In the genomic region with DNA sequence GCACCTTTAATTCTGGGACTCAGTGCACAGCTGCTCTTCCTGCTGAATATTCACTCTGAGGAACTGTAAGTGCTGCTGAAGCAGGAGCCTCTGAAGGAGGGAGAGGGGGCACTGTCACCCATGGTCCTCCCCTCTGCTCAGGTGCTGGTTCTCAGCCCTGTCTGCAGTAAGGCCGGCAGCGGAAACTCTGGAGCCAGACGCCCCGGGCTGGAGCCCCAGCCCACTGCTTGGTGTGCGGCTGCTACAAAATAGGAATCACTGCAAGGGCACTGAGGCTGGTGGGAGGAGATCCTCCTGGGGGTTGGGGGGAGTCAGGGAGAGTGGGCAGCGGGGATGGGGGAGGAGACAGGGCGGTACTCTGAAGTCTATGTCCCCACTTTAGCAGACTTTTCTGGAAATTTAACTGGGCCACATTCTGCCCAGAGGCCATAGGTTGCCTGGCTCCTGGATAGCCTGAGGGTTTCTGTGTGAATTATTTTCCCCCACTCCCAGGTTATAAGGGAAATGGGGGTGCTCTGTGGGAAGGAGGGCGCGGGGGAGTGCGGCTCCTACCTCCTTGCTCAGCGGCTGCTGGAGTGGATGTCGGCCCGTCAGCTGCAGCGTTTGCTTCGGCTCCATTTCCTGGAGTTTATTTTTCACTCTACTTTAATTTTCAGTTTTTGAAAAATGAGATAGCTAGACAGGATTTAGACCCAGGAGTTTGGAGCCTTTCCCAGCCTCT, we compare ENCODE assay signal across 29 cellular contexts.
"Had no signal": no experiment of that assay in that cellular context is flagged by ENCODE, and none has a peak within 500 bp of the region (broad histone marks: within the 10 kb centered on the region; RNA-seq: fewer than 3 reads in every experiment).

No MANE protein-coding gene starts in this region.

- H3K4me1 ChIP-seq: pancreas, prostate gland had no signal

- H3K27ac ChIP-seq: gastrocnemius medialis, left ventricle myocardium inferior, pancreas, prostate gland, stomach, tibial artery, VCaP had no signal

- H3K4me1 Mint-ChIP-seq: mesothelial cell of epicardium had no signal

- H3K4me3 Mint-ChIP-seq: activated CD8-positive, alpha-beta T cell treated with anti-CD3 and anti-CD28 coated beads for 36 hours; activated naive CD4-positive, alpha-beta T cell treated with anti-CD3 and anti-CD28 coated beads, Interleukin-2, amount 50 U/mL, for 24 hours; activated T-helper 1 cell treated with anti-CD3 and anti-CD28 coated beads, Interleukin-12 subunit alpha, Interleukin-12 subunit beta, Interleukin-2, Interleukin-4 antibody, amounts not matched to agents 30 ng/mL and 10 ng/mL and 1 ng/mL, durations not matched to agents 14 hours and 24 hours and 36 hours; mesothelial cell of epicardium; naive B cell; nephron progenitor cell; stimulated activated naive B cell treated with anti-CD40 and anti-IgM and Interleukin-4, amounts not matched to agents 10 μg/mL and 1 μg/mL and 100 μg/mL, for 72 hours; T-helper 1 cell treated with Interleukin-12 subunit alpha and Interleukin-12 subunit beta and Interleukin-4 antibody, amounts not matched to agents 30 μg/mL and 1 μg/mL, for 36 hours had no signal

- H3K36me3 ChIP-seq: prostate gland had no signal

- H3K4me3 ChIP-seq: gastrocnemius medialis, left ventricle myocardium inferior, pancreas, prostate gland, smooth muscle cell, stomach, tibial artery had no signal

- DNase-seq: activated CD4-positive, alpha-beta T cell treated with anti-CD3 and anti-CD28 coated beads for 48 hours; activated CD8-positive, alpha-beta T cell treated with anti-CD3 and anti-CD28 coated beads for 36 hours; activated gamma-delta T cell; activated T-cell treated with anti-CD3 and anti-CD28 coated beads, Interleukin-2, amount 50 U/mL, for 1 hour; anterior cingulate cortex; effector CD8-positive, alpha-beta T cell; gastrocnemius medialis; glutamatergic neuron; left ventricle myocardium inferior; naive B cell; nephron progenitor cell; pancreas; retina; stimulated activated CD4-positive, alpha-beta T cell treated with anti-CD3 and anti-CD28 coated beads, Interleukin-1b, Interleukin-23, amount 100 ng/mL, for 48 hours; stimulated activated naive B cell treated with anti-CD40 and anti-IgM and Interleukin-4, amounts not matched to agents 10 μg/mL and 1 μg/mL and 100 μg/mL, for 72 hours; stomach; SW 1271; T-helper 9 cell had no signal

- FAIRE-seq: colon, islet of Langerhans, pancreas, TTC549 had no signal

- H3K27ac Mint-ChIP-seq: activated CD8-positive, alpha-beta T cell treated with anti-CD3 and anti-CD28 coated beads for 36 hours; activated naive CD4-positive, alpha-beta T cell treated with anti-CD3 and anti-CD28 coated beads, Interleukin-2, amount 50 U/mL, for 24 hours; activated T-helper 1 cell treated with anti-CD3 and anti-CD28 coated beads, Interleukin-12 subunit alpha, Interleukin-12 subunit beta, Interleukin-2, Interleukin-4 antibody, amounts not matched to agents 30 ng/mL and 10 ng/mL and 1 ng/mL, durations not matched to agents 14 hours and 24 hours and 36 hours; mesothelial cell of epicardium had no signal

- H3K9me3 ChIP-seq: gastrocnemius medialis, left ventricle myocardium inferior, pancreas, prostate gland, stomach, tibial artery had no signal

- H3K9me3 Mint-ChIP-seq: activated CD8-positive, alpha-beta T cell treated with anti-CD3 and anti-CD28 coated beads for 36 hours; activated naive CD4-positive, alpha-beta T cell treated with anti-CD3 and anti-CD28 coated beads, Interleukin-2, amount 50 U/mL, for 24 hours; activated T-helper 1 cell treated with anti-CD3 and anti-CD28 coated beads, Interleukin-12 subunit alpha, Interleukin-12 subunit beta, Interleukin-2, Interleukin-4 antibody, amounts not matched to agents 30 ng/mL and 10 ng/mL and 1 ng/mL, durations not matched to agents 14 hours and 24 hours and 36 hours; mesothelial cell of epicardium; naive B cell; nephron progenitor cell; stimulated activated naive B cell treated with anti-CD40 and anti-IgM and Interleukin-4, amounts not matched to agents 10 μg/mL and 1 μg/mL and 100 μg/mL, for 72 hours; T-helper 1 cell treated with Interleukin-12 subunit alpha and Interleukin-12 subunit beta and Interleukin-4 antibody, amounts not matched to agents 30 μg/mL and 1 μg/mL, for 36 hours had no signal

- H3K27me3 Mint-ChIP-seq: activated CD8-positive, alpha-beta T cell treated with anti-CD3 and anti-CD28 coated beads for 36 hours; activated naive CD4-positive, alpha-beta T cell treated with anti-CD3 and anti-CD28 coated beads, Interleukin-2, amount 50 U/mL, for 24 hours; naive B cell; stimulated activated naive B cell treated with anti-CD40 and anti-IgM and Interleukin-4, amounts not matched to agents 10 μg/mL and 1 μg/mL and 100 μg/mL, for 72 hours had no signal

- H3K27me3 ChIP-seq: gastrocnemius medialis, pancreas, stomach, tibial artery had no signal
